1 cellular context compared by ENCODE assay signal in the genomic region with DNA sequence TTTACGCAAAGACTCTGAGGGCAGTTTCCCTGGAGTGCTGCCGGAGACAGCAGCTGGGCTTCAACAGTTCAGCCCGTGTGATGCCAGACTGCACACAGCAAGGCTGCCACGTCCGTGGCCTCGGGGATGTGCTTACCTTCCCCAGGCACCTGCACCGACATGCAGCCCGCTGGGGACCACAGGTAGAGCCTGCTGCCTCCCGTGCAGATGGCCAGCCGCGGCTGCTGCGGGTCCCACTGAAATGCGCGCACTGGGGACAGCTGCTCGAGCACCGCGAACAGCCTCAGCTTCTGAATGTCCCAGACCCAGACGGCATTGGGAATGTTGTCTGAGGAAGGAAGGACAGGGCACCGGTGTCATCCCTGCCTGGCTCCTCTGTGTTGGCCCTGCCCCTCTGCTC.
TF ChIP-seq lines count a peak whose summit lies in the region.

No MANE protein-coding gene starts in this region.

TF ChIP-seq in H1, 55 proteins besides CTCF, POLR2A, EP300 and RAD21:
- no peak for TF ChIP-seq ASH2L (IDR thresholded peaks at IDR 0.05; ENCODE audit: low read length)
- TF ChIP-seq GABPA (IDR thresholded peaks at IDR 0.05; ENCODE audit: borderline replicate concordance, insufficient read depth, low read length) = no peak
- TF ChIP-seq POLR2AphosphoS5 (IDR thresholded peaks at IDR 0.05; ENCODE audit: low read depth, low read length) = no peak
- no peak for TF ChIP-seq ZNF274 (IDR thresholded peaks at IDR 0.05; ENCODE audit: borderline replicate concordance, extremely low read depth, low read length)
- no peak for TF ChIP-seq EZH2 (IDR thresholded peaks at IDR 0.05; ENCODE audit: low read depth, low read length, severe bottlenecking)
- no peak for TF ChIP-seq TCF12 (IDR thresholded peaks at IDR 0.05; ENCODE audit: low read depth, low read length)
- no peak for TF ChIP-seq FOSL1 (IDR thresholded peaks at IDR 0.05; ENCODE audit: insufficient read depth, low read depth, low read length)
- TF ChIP-seq BACH1 (IDR thresholded peaks at IDR 0.05; ENCODE audit: low read length) = no peak
- TF ChIP-seq NANOG (IDR thresholded peaks at IDR 0.05; ENCODE audit: insufficient read depth, low read depth, low read length, poor library complexity, severe bottlenecking) = no peak
- no peak for TF ChIP-seq SIX5 (IDR thresholded peaks at IDR 0.05; ENCODE audit: low read depth, low read length)
- TF ChIP-seq, protein P1, sequence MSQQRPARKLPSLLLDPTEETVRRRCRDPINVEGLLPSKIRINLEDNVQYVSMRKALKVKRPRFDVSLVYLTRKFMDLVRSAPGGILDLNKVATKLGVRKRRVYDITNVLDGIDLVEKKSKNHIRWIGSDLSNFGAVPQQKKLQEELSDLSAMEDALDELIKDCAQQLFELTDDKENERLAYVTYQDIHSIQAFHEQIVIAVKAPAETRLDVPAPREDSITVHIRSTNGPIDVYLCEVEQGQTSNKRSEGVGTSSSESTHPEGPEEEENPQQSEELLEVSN (IDR thresholded peaks at IDR 0.05) = no peak
- TF ChIP-seq POU5F1 (IDR thresholded peaks at IDR 0.05; ENCODE audit: low read depth, low read length) = no peak
- TF ChIP-seq RFX5 (IDR thresholded peaks at IDR 0.05; ENCODE audit: borderline replicate concordance, low read depth, low read length) = no peak
- no peak for TF ChIP-seq SP4 (IDR thresholded peaks at IDR 0.05; ENCODE audit: low read length)
- no peak for TF ChIP-seq NRF1 (IDR thresholded peaks at IDR 0.05; ENCODE audit: low read depth, low read length)
- TF ChIP-seq HDAC2 (IDR thresholded peaks at IDR 0.05; ENCODE audit: borderline replicate concordance in 1 of 2, low read depth in 2 of 2, low read length in 2 of 2) = no peak
- TF ChIP-seq HDAC6 (IDR thresholded peaks at IDR 0.05; ENCODE audit: low read depth, low read length) = no peak
- TF ChIP-seq MAFK (IDR thresholded peaks at IDR 0.05; ENCODE audit: low read depth, low read length) = no peak
- no peak for TF ChIP-seq RNF2 (IDR thresholded peaks at IDR 0.05; ENCODE audit: borderline replicate concordance, low read depth, low read length, missing control alignments, poor library complexity, severe bottlenecking)
- TF ChIP-seq JUND (IDR thresholded peaks at IDR 0.05; ENCODE audit: low read length) = no peak
